In genomic region chr7:31043035-31043434, GRCh38 we compare ENCODE assay signal across 21 cellular contexts. TPM values are rescaled to one million over a fixed set of nuclear protein-coding genes. Genes with fewer than 3 reads are reported as not detected.
DNase-seq lines count a peak whose midpoint lies in the region; ATAC-seq and TF ChIP-seq lines count a peak whose summit lies in the region.
"Had no signal": no experiment of that assay in that cellular context is flagged by ENCODE, and none has a peak within 500 bp of the region (broad histone marks: within the 10 kb centered on the region; RNA-seq: fewer than 3 reads in every experiment).

No MANE protein-coding gene starts in this region.

- no TSS peak for BruUV-seq in A673 (replicated peaks; lab: Mats Ljungman, UMichigan)

- TF ChIP-seq CTCF in A673 (conservative IDR thresholded peaks at IDR 0.05; ENCODE audit: low read depth, low read length): no peak
- no peak for TF ChIP-seq CTCF in WTC11 (IDR thresholded peaks at IDR 0.05)

- no peaks in the 10 kb centered on the region for H3K9me3 Mint-ChIP-seq in WTC11
- H3K9me3 Mint-ChIP-seq: CD8-positive, alpha-beta T cell; immature natural killer cell had no signal

- H3K27ac ChIP-seq in A673 (ENCODE audit: low read depth, low read length, poor library complexity, severe bottlenecking): no peak overlapping the region
- H3K27ac ChIP-seq: foreskin keratinocyte, lower lobe of right lung, stomach had no signal

- POLR2A ChIA-PET in A673 (lab: Charles Lee; ENCODE audit: low non-redundant PET): no interaction called here
- POLR2A ChIA-PET in WTC11 (lab: Charles Lee): interaction anchor here (0.6 to 1.6 kb wide), 2 partner anchors 14 to 79 kb away, joined by 3 read pairs; no protein-coding TSS in a partner anchor

- H3K9me3 ChIP-seq in A673 (ENCODE audit: low read depth, low read length, poor library complexity, severe bottlenecking): no peaks in the 10 kb centered on the region
- no peaks in the 10 kb centered on the region for H3K9me3 ChIP-seq in HAP-1
- H3K9me3 ChIP-seq: lower lobe of right lung, stomach had no signal

- in situ Hi-C loops in HAP-1 (cut with MboI; ENCODE audit: low sequenced_read_pairs): no loop called here

- peaks cover 14% of the 10 kb centered on the region; the same call in 1 of the 2 replicates for H3K27me3 Mint-ChIP-seq in WTC11 (ENCODE audit: low read depth)

- H3K4me3 ChIP-seq in A673 (ENCODE audit: low read depth, low read length, poor library complexity, severe bottlenecking) (no peak overlapping the region), HAP-1 (no peak overlapping the region)
- H3K4me3 ChIP-seq: lower lobe of right lung, stomach had no signal

- peaks cover 25% of the 10 kb centered on the region for H3K4me1 Mint-ChIP-seq in WTC11
- H3K4me1 Mint-ChIP-seq: immature natural killer cell; naive thymus-derived CD4-positive, alpha-beta T cell; T-helper 17 cell had no signal

- peak; percentile 97 for ATAC-seq in WTC11
- no peak for ATAC-seq in GM19455 (IDR thresholded peaks at IDR 0.05; ENCODE audit: unreplicated experiment)
- ATAC-seq: CD8-positive, alpha-beta T cell; foreskin keratinocyte; lower lobe of right lung; naive thymus-derived CD4-positive, alpha-beta T cell; T-helper 17 cell had no signal

- intact Hi-C loops in A673 (cut with micrococcal nuclease; ENCODE audit: unreplicated experiment): no loop called here

- CTCF ChIA-PET in A673 (lab: Charles Lee) (no interaction called here), WTC11 (lab: Charles Lee) (interaction anchor here (0.7 to 3.2 kb wide), 8 partner anchors 11 to 105 kb away, joined by 3 to 24 read pairs (median 7); no protein-coding TSS in a partner anchor)

- H3K4me1 ChIP-seq in A673 (ENCODE audit: insufficient read depth, low read length, poor library complexity, severe bottlenecking): peaks cover 12% of the 10 kb centered on the region
- H3K4me1 ChIP-seq in HAP-1: no peaks in the 10 kb centered on the region
- H3K4me1 ChIP-seq: foreskin keratinocyte, lower lobe of right lung, stomach had no signal

- no peaks in the 10 kb centered on the region for H3K36me3 Mint-ChIP-seq in WTC11
- H3K36me3 Mint-ChIP-seq: CD8-positive, alpha-beta T cell; immature natural killer cell; naive thymus-derived CD4-positive, alpha-beta T cell had no signal

- H3K27me3 ChIP-seq in A673 (replicated peaks; ENCODE audit: insufficient read depth, low read depth, low read length, poor library complexity) (peaks cover 8% of the 10 kb centered on the region), HAP-1 (ENCODE audit: low read depth) (0 out of 2 replicates have a peak, but pooled peaks cover 4% of the 10 kb centered on the region)

- DNase-seq in A673 (ENCODE audit: low spot score) (peak; percentile 35), NCI-H1092 treated with DMSO at 0.1 percent for 48 hours (lab: John Stamatoyannopoulos, UW) (peak; percentile 84), WTC11 (ENCODE audit: low spot score) (peak; percentile 48), iPS-NIHi11 (ENCODE audit: low spot score) (peak; percentile 75), ureter (ENCODE audit: low spot score) (no peak), HAP-1 (ENCODE audit: low spot score in 2 of 2) (no peak), HPDE6-E6E7 (ENCODE audit: extremely low spot score) (no peak)
- DNase-seq: amniotic stem cell; CD8-positive, alpha-beta T cell; foreskin keratinocyte; immature natural killer cell; Kasumi-1; lower lobe of right lung; naive thymus-derived CD4-positive, alpha-beta T cell; NCI-H2029 treated with DMSO at 0.1 percent for 48 hours; SHP77; stomach; T-helper 17 cell had no signal

- no peak overlapping the region for H3K4me3 Mint-ChIP-seq in WTC11
- H3K4me3 Mint-ChIP-seq: CD8-positive, alpha-beta T cell; immature natural killer cell; naive thymus-derived CD4-positive, alpha-beta T cell; T-helper 17 cell had no signal

- no peaks in the 10 kb centered on the region for H3K36me3 ChIP-seq in A673 (ENCODE audit: insufficient read depth, low read length, poor library complexity, severe bottlenecking)
- no peaks in the 10 kb centered on the region for H3K36me3 ChIP-seq in HAP-1 (replicated peaks)
- H3K36me3 ChIP-seq: lower lobe of right lung, stomach had no signal

- no peak overlapping the region; the same call in 1 of the 2 replicates for H3K27ac Mint-ChIP-seq in WTC11
- H3K27ac Mint-ChIP-seq: CD8-positive, alpha-beta T cell; immature natural killer cell; naive thymus-derived CD4-positive, alpha-beta T cell; T-helper 17 cell had no signal

TF ChIP-seq in WTC11, 78 proteins besides CTCF, POLR2A, EP300 and RAD21 (continues in another document):
- TF ChIP-seq ZNF425 (CRISPR knock-in tag; conservative IDR thresholded peaks at IDR 0.05) (no peak), CREB1 (CRISPR knock-in tag; IDR thresholded peaks at IDR 0.05) (no peak), USF2 (CRISPR knock-in tag; IDR thresholded peaks at IDR 0.05) (no peak), MAX (CRISPR knock-in tag; IDR thresholded peaks at IDR 0.05) (no peak), ZNF512 (CRISPR knock-in tag; IDR thresholded peaks at IDR 0.05; ENCODE audit: borderline replicate concordance) (no peak), ATF1 (CRISPR knock-in tag; IDR thresholded peaks at IDR 0.05) (no peak), ZMAT4 (CRISPR knock-in tag; IDR thresholded peaks at IDR 0.05) (no peak), FOXJ3 (CRISPR knock-in tag; IDR thresholded peaks at IDR 0.05; ENCODE audit: borderline replicate concordance) (no peak), E2F1 (CRISPR knock-in tag; IDR thresholded peaks at IDR 0.05) (no peak), ZNF232 (CRISPR knock-in tag; IDR thresholded peaks at IDR 0.05) (no peak), ZNF396 (CRISPR knock-in tag; IDR thresholded peaks at IDR 0.05; ENCODE audit: borderline replicate concordance) (no peak), NR1H2 (CRISPR knock-in tag; IDR thresholded peaks at IDR 0.05) (no peak)

RNA-seq across cellular contexts. Expression of gene ADCYAP1R1, which starts 9.1 kb away (rescaled TPM):
- 0.11 TPM in 1 of 2 replicates, not detected in the other for total RNA-seq in A673 (2021)
- total RNA-seq in WTC11 (2021): 8.7 to 9.9 TPM (median 9.8 TPM) in 3 replicates
- 2.6 TPM for total RNA-seq in ureter
- total RNA-seq: CD8-positive, alpha-beta T cell; chondrocyte; foreskin keratinocyte; G401; naive thymus-derived CD4-positive, alpha-beta T cell; T-helper 17 cell had no signal

Comparison
In these comparisons a context has a peak if more than half of its experiments do, and no peak if none do; other contexts are left out.
1. DNase-seq: peak in A673 (single experiment), NCI-H1092 treated with DMSO at 0.1 percent for 48 hours (single experiment), WTC11 (single experiment) and iPS-NIHi11 (single experiment); none in ureter (single experiment), HAP-1 (0 of 2) and HPDE6-E6E7 (single experiment).